In the genomic region with DNA sequence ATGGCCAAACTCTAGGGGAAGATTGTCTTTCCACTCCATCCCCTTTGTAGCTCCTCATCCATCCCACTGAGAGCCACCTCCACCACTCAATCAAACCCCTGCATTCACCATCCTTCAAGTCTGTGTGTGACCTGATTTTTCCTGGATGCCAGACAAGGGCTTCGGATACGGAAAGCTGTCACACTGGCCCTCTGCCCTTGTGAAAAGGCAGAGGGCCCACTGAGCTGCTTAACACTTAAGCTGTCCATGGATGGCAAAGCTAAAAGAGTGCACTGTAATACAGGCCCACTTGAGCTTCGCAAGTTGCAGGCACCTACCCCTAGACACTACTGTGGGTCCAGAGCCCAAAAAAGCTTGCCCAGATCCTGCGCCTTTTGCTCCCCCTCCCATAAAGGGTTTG, we compare ENCODE assay signal across 18 cellular contexts.
DNase-seq lines count a peak whose midpoint lies in the region; ATAC-seq and TF ChIP-seq lines count a peak whose summit lies in the region.
"Had no signal": no experiment of that assay in that cellular context is flagged by ENCODE, and none has a peak within 500 bp of the region (broad histone marks: within the 10 kb centered on the region; RNA-seq: fewer than 3 reads in every experiment).

No MANE protein-coding gene starts in this region.

- CTCF ChIA-PET in A673 (lab: Charles Lee): no interaction called here

- H3K4me3 ChIP-seq in GM23338 (no peak overlapping the region), A673 (ENCODE audit: low read depth, low read length, poor library complexity, severe bottlenecking) (no peak overlapping the region)
- H3K4me3 ChIP-seq: BLaER1, GM12878 had no signal

- H3K4me1 ChIP-seq in GM23338 (ENCODE audit: insufficient read depth): no peaks in the 10 kb centered on the region
- H3K4me1 ChIP-seq in A673 (ENCODE audit: insufficient read depth, low read length, poor library complexity, severe bottlenecking): no peaks in the 10 kb centered on the region
- H3K4me1 ChIP-seq: BLaER1 had no signal

- DNase-seq in G401 (ENCODE audit: low spot score): peak; percentile 96
- no peak for DNase-seq in GM23338 (ENCODE audit: low spot score)
- peak; percentile 26 to 81 for DNase-seq in cerebellar nuclear complex (lab: John Stamatoyannopoulos, UW)
- DNase-seq in Ammon's horn (ENCODE audit: low spot score): no peak
- no peak for DNase-seq in A673 (ENCODE audit: low spot score)
- DNase-seq: AML-193; CD4-positive, alpha-beta memory T cell; DMS153; DMS79 treated with DMSO at 0.1 percent for 48 hours; GOT3; H9; KG1 had no signal

- no peaks in the 10 kb centered on the region for H3F3A ChIP-seq in GM23338 (replicated peaks; ENCODE audit: low read depth)

- POLR2A ChIA-PET in A673 (lab: Charles Lee; ENCODE audit: low non-redundant PET): no interaction called here

- no peaks in the 10 kb centered on the region for H3K79me2 ChIP-seq in GM23338 (replicated peaks; ENCODE audit: insufficient read depth)

- H3K27me3 Mint-ChIP-seq in GM23338 (ENCODE audit: insufficient read depth, low read depth, poor library complexity): no peaks in the 10 kb centered on the region
- no peaks in the 10 kb centered on the region for H3K27me3 Mint-ChIP-seq in stimulated activated memory B cell treated with anti-CD40 and anti-IgM and Interleukin-4, amounts not matched to agents 10 μg/mL and 1 μg/mL and 100 μg/mL, for 72 hours
- H3K27me3 Mint-ChIP-seq: CD4-positive, alpha-beta memory T cell had no signal

- no peak overlapping the region for H3K4me3 Mint-ChIP-seq in GM23338
- no peak overlapping the region for H3K4me3 Mint-ChIP-seq in stimulated activated memory B cell treated with anti-CD40 and anti-IgM and Interleukin-4, amounts not matched to agents 10 μg/mL and 1 μg/mL and 100 μg/mL, for 72 hours
- H3K4me3 Mint-ChIP-seq: CD14-positive monocyte; CD4-positive, alpha-beta memory T cell; H9 had no signal

- no peaks in the 10 kb centered on the region for H3K9me3 Mint-ChIP-seq in GM23338
- no peaks in the 10 kb centered on the region for H3K9me3 Mint-ChIP-seq in stimulated activated memory B cell treated with anti-CD40 and anti-IgM and Interleukin-4, amounts not matched to agents 10 μg/mL and 1 μg/mL and 100 μg/mL, for 72 hours
- H3K9me3 Mint-ChIP-seq: H9 had no signal

- BruUV-seq in A673 (replicated peaks; lab: Mats Ljungman, UMichigan): no TSS peak

- no peaks in the 10 kb centered on the region for H4K20me1 ChIP-seq in GM23338 (replicated peaks; ENCODE audit: insufficient read depth)
- H4K20me1 ChIP-seq: BLaER1 had no signal

- H3K4me1 Mint-ChIP-seq in GM23338: peaks cover 3% of the 10 kb centered on the region; the same call in 1 of the 3 replicates
- no peaks in the 10 kb centered on the region for H3K4me1 Mint-ChIP-seq in stimulated activated memory B cell treated with anti-CD40 and anti-IgM and Interleukin-4, amounts not matched to agents 10 μg/mL and 1 μg/mL and 100 μg/mL, for 72 hours
- H3K4me1 Mint-ChIP-seq: CD14-positive monocyte; CD4-positive, alpha-beta memory T cell had no signal

- H3K9me3 ChIP-seq in A673 (ENCODE audit: low read depth, low read length, poor library complexity, severe bottlenecking): no peaks in the 10 kb centered on the region
- H3K9me3 ChIP-seq: BLaER1 had no signal

- no peak overlapping the region for H3K4me2 ChIP-seq in GM23338
- H3K4me2 ChIP-seq: BLaER1 had no signal

- in situ Hi-C loops in G401 (cut with HindIII; ENCODE audit: low sequenced_read_pairs): no loop called here

- ATAC-seq in GM23338 (no peak), GM19395 (IDR thresholded peaks at IDR 0.05; ENCODE audit: unreplicated experiment) (no peak)
- peak; percentile 34 for ATAC-seq in stimulated activated memory B cell treated with anti-CD40 and anti-IgM and Interleukin-4, amounts not matched to agents 10 μg/mL and 1 μg/mL and 100 μg/mL, for 72 hours
- ATAC-seq: GM12878, HepG2 had no signal

- no peaks in the 10 kb centered on the region for H3K36me3 Mint-ChIP-seq in GM23338 (ENCODE audit: low read depth)
- no peaks in the 10 kb centered on the region for H3K36me3 Mint-ChIP-seq in stimulated activated memory B cell treated with anti-CD40 and anti-IgM and Interleukin-4, amounts not matched to agents 10 μg/mL and 1 μg/mL and 100 μg/mL, for 72 hours
- H3K36me3 Mint-ChIP-seq: CD14-positive monocyte; CD4-positive, alpha-beta memory T cell had no signal

- TF ChIP-seq CTCF in GM23338 (conservative IDR thresholded peaks at IDR 0.05; ENCODE audit: low read depth in 2 of 2) (no peak), A673 (conservative IDR thresholded peaks at IDR 0.05; ENCODE audit: low read depth, low read length) (no peak)

- intact Hi-C loops in A673 (cut with micrococcal nuclease; ENCODE audit: unreplicated experiment): no loop called here

- no peak overlapping the region for H3K27ac Mint-ChIP-seq in GM23338
- no peak overlapping the region for H3K27ac Mint-ChIP-seq in stimulated activated memory B cell treated with anti-CD40 and anti-IgM and Interleukin-4, amounts not matched to agents 10 μg/mL and 1 μg/mL and 100 μg/mL, for 72 hours
- H3K27ac Mint-ChIP-seq: CD14-positive monocyte; CD4-positive, alpha-beta memory T cell had no signal

- no peak overlapping the region for H3K27ac ChIP-seq in GM23338 (ENCODE audit: low read depth)
- H3K27ac ChIP-seq in A673 (ENCODE audit: low read depth, low read length, poor library complexity, severe bottlenecking): no peak overlapping the region
- H3K27ac ChIP-seq: BLaER1 had no signal

- H3K27me3 ChIP-seq in GM23338 (ENCODE audit: insufficient read depth) (no peaks in the 10 kb centered on the region), A673 (replicated peaks; ENCODE audit: insufficient read depth, low read depth, low read length, poor library complexity) (no peaks in the 10 kb centered on the region)
- H3K27me3 ChIP-seq: BLaER1 had no signal

- peak overlapping the region; percentile 30; the same call in 1 of the 2 replicates for H2AFZ ChIP-seq in GM23338

- H3K9me2 ChIP-seq in GM23338 (ENCODE audit: insufficient read depth): no peaks in the 10 kb centered on the region

- no peaks in the 10 kb centered on the region for H3K36me3 ChIP-seq in GM23338 (ENCODE audit: insufficient read depth)
- no peaks in the 10 kb centered on the region for H3K36me3 ChIP-seq in A673 (ENCODE audit: insufficient read depth, low read length, poor library complexity, severe bottlenecking)
- H3K36me3 ChIP-seq: BLaER1 had no signal

TF ChIP-seq in GM23338, 12 proteins besides CTCF, POLR2A, EP300 and RAD21 (continues in another document):
- no peak for TF ChIP-seq STAT1 (IDR thresholded peaks at IDR 0.05; ENCODE audit: unreplicated experiment)
- no peak for TF ChIP-seq JUNB (IDR thresholded peaks at IDR 0.05; ENCODE audit: unreplicated experiment)
- no peak for TF ChIP-seq POLR2AphosphoS5 (IDR thresholded peaks at IDR 0.05; ENCODE audit: low read depth)
- TF ChIP-seq NANOG (IDR thresholded peaks at IDR 0.05; ENCODE audit: borderline replicate concordance): no peak
- TF ChIP-seq ZNF331 (CRISPR knock-in tag; IDR thresholded peaks at IDR 0.05; ENCODE audit: low read depth): no peak
- TF ChIP-seq, protein P1, sequence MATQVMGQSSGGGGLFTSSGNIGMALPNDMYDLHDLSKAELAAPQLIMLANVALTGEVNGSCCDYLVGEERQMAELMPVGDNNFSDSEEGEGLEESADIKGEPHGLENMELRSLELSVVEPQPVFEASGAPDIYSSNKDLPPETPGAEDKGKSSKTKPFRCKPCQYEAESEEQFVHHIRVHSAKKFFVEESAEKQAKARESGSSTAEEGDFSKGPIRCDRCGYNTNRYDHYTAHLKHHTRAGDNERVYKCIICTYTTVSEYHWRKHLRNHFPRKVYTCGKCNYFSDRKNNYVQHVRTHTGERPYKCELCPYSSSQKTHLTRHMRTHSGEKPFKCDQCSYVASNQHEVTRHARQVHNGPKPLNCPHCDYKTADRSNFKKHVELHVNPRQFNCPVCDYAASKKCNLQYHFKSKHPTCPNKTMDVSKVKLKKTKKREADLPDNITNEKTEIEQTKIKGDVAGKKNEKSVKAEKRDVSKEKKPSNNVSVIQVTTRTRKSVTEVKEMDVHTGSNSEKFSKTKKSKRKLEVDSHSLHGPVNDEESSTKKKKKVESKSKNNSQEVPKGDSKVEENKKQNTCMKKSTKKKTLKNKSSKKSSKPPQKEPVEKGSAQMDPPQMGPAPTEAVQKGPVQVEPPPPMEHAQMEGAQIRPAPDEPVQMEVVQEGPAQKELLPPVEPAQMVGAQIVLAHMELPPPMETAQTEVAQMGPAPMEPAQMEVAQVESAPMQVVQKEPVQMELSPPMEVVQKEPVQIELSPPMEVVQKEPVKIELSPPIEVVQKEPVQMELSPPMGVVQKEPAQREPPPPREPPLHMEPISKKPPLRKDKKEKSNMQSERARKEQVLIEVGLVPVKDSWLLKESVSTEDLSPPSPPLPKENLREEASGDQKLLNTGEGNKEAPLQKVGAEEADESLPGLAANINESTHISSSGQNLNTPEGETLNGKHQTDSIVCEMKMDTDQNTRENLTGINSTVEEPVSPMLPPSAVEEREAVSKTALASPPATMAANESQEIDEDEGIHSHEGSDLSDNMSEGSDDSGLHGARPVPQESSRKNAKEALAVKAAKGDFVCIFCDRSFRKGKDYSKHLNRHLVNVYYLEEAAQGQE (IDR thresholded peaks at IDR 0.05; ENCODE audit: unreplicated experiment): no peak
- TF ChIP-seq, protein P2, sequence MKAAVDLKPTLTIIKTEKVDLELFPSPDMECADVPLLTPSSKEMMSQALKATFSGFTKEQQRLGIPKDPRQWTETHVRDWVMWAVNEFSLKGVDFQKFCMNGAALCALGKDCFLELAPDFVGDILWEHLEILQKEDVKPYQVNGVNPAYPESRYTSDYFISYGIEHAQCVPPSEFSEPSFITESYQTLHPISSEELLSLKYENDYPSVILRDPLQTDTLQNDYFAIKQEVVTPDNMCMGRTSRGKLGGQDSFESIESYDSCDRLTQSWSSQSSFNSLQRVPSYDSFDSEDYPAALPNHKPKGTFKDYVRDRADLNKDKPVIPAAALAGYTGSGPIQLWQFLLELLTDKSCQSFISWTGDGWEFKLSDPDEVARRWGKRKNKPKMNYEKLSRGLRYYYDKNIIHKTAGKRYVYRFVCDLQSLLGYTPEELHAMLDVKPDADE (IDR thresholded peaks at IDR 0.05): no peak

Comparison
In these comparisons a context has a peak if more than half of its experiments do, and no peak if none do; other contexts are left out.
1. DNase-seq: peak in G401 (single experiment) and cerebellar nuclear complex (2 of 2); none in GM23338 (single experiment), Ammon's horn (single experiment) and A673 (single experiment).